In genomic region chr9:125374443-125375309, GRCh38 we compare ENCODE assay signal across 1 cellular context.
TF ChIP-seq lines count a peak whose summit lies in the region.

No MANE protein-coding gene starts in this region.

TF ChIP-seq in HepG2, 621 proteins besides CTCF, POLR2A, EP300 and RAD21 (continued from another document):
- 0 out of 2 replicates have a peak, but pooled peaks have one; percentile 50 for TF ChIP-seq CSRNP1 (CRISPR knock-in tag; IDR thresholded peaks at IDR 0.05)
- 0 out of 2 replicates have a peak, but pooled peaks have one; percentile 29 for TF ChIP-seq ZFP91 (CRISPR knock-in tag; IDR thresholded peaks at IDR 0.05; ENCODE audit: borderline replicate concordance)
- peak; percentile 49 for TF ChIP-seq HNRNPLL (IDR thresholded peaks at IDR 0.05; ENCODE audit: low read depth, low read length, poor library complexity, severe bottlenecking)
- TF ChIP-seq NR2F6 (IDR thresholded peaks at IDR 0.05), result no peak
- TF ChIP-seq NR2F6 (CRISPR knock-in tag; IDR thresholded peaks at IDR 0.05), result peak; percentile 50; the same call in 1 of the 2 replicates
- peak; percentile 31; the same call in 1 of the 2 replicates for TF ChIP-seq FOXO1 (CRISPR knock-in tag; IDR thresholded peaks at IDR 0.05)
- no peak for TF ChIP-seq TAF1 (CRISPR knock-in tag; IDR thresholded peaks at IDR 0.05)
- no peak for TF ChIP-seq ZSCAN20 (CRISPR knock-in tag; IDR thresholded peaks at IDR 0.05; ENCODE audit: borderline replicate concordance)
- TF ChIP-seq STAG1 (CRISPR knock-in tag; IDR thresholded peaks at IDR 0.05), result peak; percentile 99
- TF ChIP-seq SAP130 (CRISPR knock-in tag; IDR thresholded peaks at IDR 0.05; ENCODE audit: low read depth), result peak; percentile 35; the same call in 1 of the 2 replicates
- TF ChIP-seq BCLAF1 (IDR thresholded peaks at IDR 0.05), result no peak
- no peak for TF ChIP-seq RFX1 (IDR thresholded peaks at IDR 0.05)
- TF ChIP-seq AKNA (CRISPR knock-in tag; IDR thresholded peaks at IDR 0.05; ENCODE audit: borderline replicate concordance), result no peak
- TF ChIP-seq XRCC5 (optimal IDR thresholded peaks at IDR 0.05; ENCODE audit: low read length), result peak; percentile 41
- peak; percentile 29; the same call in 1 of the 2 replicates for TF ChIP-seq TRAFD1 (CRISPR knock-in tag; IDR thresholded peaks at IDR 0.05; ENCODE audit: borderline replicate concordance)
- TF ChIP-seq DRAP1 (CRISPR knock-in tag; IDR thresholded peaks at IDR 0.05), result no peak
- 0 out of 2 replicates have a peak, but pooled peaks have one; percentile 28 for TF ChIP-seq KMT2A (CRISPR knock-in tag; IDR thresholded peaks at IDR 0.05)
- 0 out of 2 replicates have a peak, but pooled peaks have one; percentile 33 for TF ChIP-seq SETDB1 (CRISPR knock-in tag; IDR thresholded peaks at IDR 0.05; ENCODE audit: borderline replicate concordance)
- no peak for TF ChIP-seq DNMT3B (CRISPR knock-in tag; conservative IDR thresholded peaks at IDR 0.05)
- no peak for TF ChIP-seq ZNF207 (IDR thresholded peaks at IDR 0.05; ENCODE audit: borderline replicate concordance)
- peak; percentile 79; the same call in 1 of the 2 replicates for TF ChIP-seq KDM2A (CRISPR knock-in tag; IDR thresholded peaks at IDR 0.05; ENCODE audit: borderline replicate concordance, low read depth)
- peak; percentile 59 for TF ChIP-seq SALL1 (CRISPR knock-in tag; IDR thresholded peaks at IDR 0.05)
- TF ChIP-seq ZNF724P (CRISPR knock-in tag; IDR thresholded peaks at IDR 0.05; ENCODE audit: borderline replicate concordance), result 0 out of 2 replicates have a peak, but pooled peaks have one; percentile 40
- TF ChIP-seq ERF (CRISPR knock-in tag; IDR thresholded peaks at IDR 0.05), result 0 out of 2 replicates have a peak, but pooled peaks have one; percentile 51
- TF ChIP-seq ZNF383 (CRISPR knock-in tag; IDR thresholded peaks at IDR 0.05; ENCODE audit: borderline replicate concordance), result no peak
- no peak for TF ChIP-seq KDM5B (CRISPR knock-in tag; IDR thresholded peaks at IDR 0.05; ENCODE audit: borderline replicate concordance)
